ENCODE assay signal across 8 cellular contexts in the genomic region with DNA sequence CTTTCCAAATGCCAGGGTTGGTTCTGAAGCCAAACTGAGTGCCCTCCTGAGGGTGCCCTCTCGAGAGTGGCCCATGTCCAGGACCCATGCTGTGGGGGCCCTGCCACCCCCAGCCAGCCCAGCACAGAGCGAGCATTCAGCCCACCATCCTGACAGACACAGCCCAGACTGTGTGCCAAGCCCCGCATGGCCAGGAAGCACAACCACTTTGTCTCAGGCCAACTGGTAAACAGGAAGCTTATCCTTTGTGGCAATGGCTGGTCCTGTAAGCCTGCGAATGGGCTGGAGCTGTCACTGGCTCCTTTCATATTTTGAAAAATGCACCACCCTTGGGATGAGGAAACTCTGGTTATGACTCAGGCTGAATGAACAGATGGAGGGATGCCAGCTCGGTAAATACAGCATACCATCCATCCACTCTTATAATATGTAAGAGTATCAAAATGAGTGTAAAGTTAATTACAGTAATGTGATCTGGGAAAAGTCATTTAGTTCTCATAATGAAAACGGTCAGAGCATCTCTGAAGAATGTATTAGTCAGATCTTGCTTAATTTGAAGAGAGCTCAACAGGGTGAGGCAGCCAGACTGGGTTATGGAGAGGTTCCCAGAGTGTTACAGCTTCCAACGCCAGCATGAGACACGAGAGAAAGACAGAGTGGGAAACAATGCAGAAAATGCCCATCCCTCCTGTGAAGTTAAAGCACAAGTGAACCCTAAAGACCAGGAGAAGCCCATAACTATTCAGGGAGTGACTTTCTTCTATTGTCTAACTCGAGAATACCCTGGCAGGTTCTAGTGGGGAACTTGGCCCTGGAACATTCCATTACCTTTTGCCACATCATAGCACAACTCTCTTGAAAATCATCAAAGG.
DNase-seq lines count a peak whose midpoint lies in the region; ATAC-seq, FAIRE-seq and TF ChIP-seq lines count a peak whose summit lies in the region.

No MANE protein-coding gene starts in this region.

- POLR2A ChIA-PET in H1 (lab: Charles Lee; ENCODE audit: partially characterized antibody), result interaction anchor here (0.6 to 1.8 kb wide), 5 partner anchors 12 to 195 kb away, joined by 3 to 6 read pairs (median 3); partner anchors contain the start of genes COA1 and STK17A

- no peak overlapping the region for H3K4ac ChIP-seq in H1 (replicated peaks; ENCODE audit: insufficient read length, low read depth, low read length)

- H4K91ac ChIP-seq in H1 (replicated peaks; ENCODE audit: insufficient read length, low read length), result peak overlapping the region; percentile 81

- H3K56ac ChIP-seq in H1 (replicated peaks; ENCODE audit: insufficient read length, low read depth, low read length), result no peak overlapping the region

- no peaks in the 10 kb centered on the region; the same call in 1 of the 2 replicates for H3K23me2 ChIP-seq in H1 (ENCODE audit: low read depth, low read length)

- peaks cover 0 to 3% of the 10 kb centered on the region in 2 experiments for H4K20me1 ChIP-seq in H1 (replicated peaks in 1 of 2; ENCODE audit: control insufficient read depth in 1 of 2, insufficient read depth in 2 of 2, low read length in 2 of 2)

- H3K4me3 ChIP-seq in H1 (ENCODE audit: extremely low read depth in 1 of 4, insufficient read depth in 2 of 4, low read depth in 3 of 4, low read length in 4 of 4), result no peak overlapping the region
- H3K4me3 ChIP-seq in mesodermal cell (ENCODE audit: extremely low read depth, insufficient read depth, low read length, poor library complexity, severe bottlenecking), result no peak overlapping the region

- peak overlapping the region; percentile 97 for H2BK12ac ChIP-seq in H1 (ENCODE audit: low read depth, low read length)

- ATAC-seq in HG02588 (IDR thresholded peaks at IDR 0.05; ENCODE audit: unreplicated experiment) (peak; percentile 5), HG03521 (IDR thresholded peaks at IDR 0.05; ENCODE audit: unreplicated experiment) (no peak)

- no peak for TF ChIP-seq RAD21 in H1 (IDR thresholded peaks at IDR 0.05 in 1 of 2, conservative IDR thresholded peaks at IDR 0.05 in 1 of 2; ENCODE audit: low read depth in 2 of 2, low read length in 2 of 2)

- CTCF ChIA-PET in H1 (lab: Charles Lee; ENCODE audit: partially characterized antibody), result interaction anchor here (0.9 to 3.1 kb wide), 3 partner anchors 51 to 66 kb away, joined by 3 to 12 read pairs (median 4); partner anchors contain the start of gene STK17A

- H3K79me2 ChIP-seq in H1 (ENCODE audit: control insufficient read depth in 1 of 2, insufficient read depth in 2 of 2, low read length in 2 of 2), result peaks cover 0 to 24% of the 10 kb centered on the region in 2 experiments; a peak in 2 of 4 replicates

- H3K36me3 ChIP-seq in H1 (ENCODE audit: control insufficient read depth in 2 of 4, insufficient read depth in 4 of 4, low read length in 3 of 4) (peaks cover 0 to 36% (median 10%) of the 10 kb centered on the region in 4 experiments; a peak in 6 of 8 replicates), mesodermal cell (ENCODE audit: control insufficient read depth, insufficient read depth, low read length) (peaks cover 31% of the 10 kb centered on the region)

- H2BK5ac ChIP-seq in H1 (ENCODE audit: low read depth, low read length), result peak overlapping the region; percentile 97

- no peak overlapping the region for H3K23ac ChIP-seq in H1 (ENCODE audit: insufficient read length)

- H4K5ac ChIP-seq in H1 (ENCODE audit: insufficient read length, low read depth, low read length), result no peak overlapping the region

- no peak overlapping the region for H2BK20ac ChIP-seq in H1 (ENCODE audit: low read length)

- H2BK15ac ChIP-seq in H1 (ENCODE audit: low read length), result no peak overlapping the region

- H3K14ac ChIP-seq in H1 (ENCODE audit: insufficient read length), result no peak overlapping the region

- H4K8ac ChIP-seq in H1 (ENCODE audit: extremely low read depth, insufficient read depth, low read length), result no peak overlapping the region

- no peak overlapping the region for H2AFZ ChIP-seq in H1 (ENCODE audit: low read length)

- 75% methylated on average over 9 of the region's 9 CpGs; no CpG with 5 or more reads in 1 of the 2 experiments for WGBS in H1 (ENCODE audit: extremely low coverage in 1 of 2, insufficient coverage in 1 of 2, insufficient read length in 1 of 2, insufficient replicate concordance in 2 of 2, low coverage in 1 of 2, low lambda C conversion rate in 2 of 2, missing lambda C conversion rate in 1 of 2), 2 experiments
- 64 to 69% methylated on average over 6 to 8 of the region's 9 CpGs for WGBS in mesodermal cell (ENCODE audit: insufficient coverage in 2 of 2), 2 experiments

- no peak overlapping the region for H2BK120ac ChIP-seq in H1 (replicated peaks; ENCODE audit: low read depth, low read length)

- peaks cover 13 to 23% (median 17%) of the 10 kb centered on the region in 4 experiments for H3K4me1 ChIP-seq in H1 (replicated peaks in 1 of 4; ENCODE audit: control insufficient read depth in 3 of 4, insufficient read depth in 4 of 4, low read length in 3 of 4)
- peaks cover 56% of the 10 kb centered on the region for H3K4me1 ChIP-seq in mesodermal cell (ENCODE audit: control insufficient read depth, insufficient read depth, low read length, poor library complexity, severe bottlenecking)

- peak overlapping the region; percentile 73; the same call in 1 of the 2 replicates for H3K18ac ChIP-seq in H1 (ENCODE audit: extremely low read depth, low read length)

- H3K9me3 ChIP-seq in H1 (ENCODE audit: insufficient read depth in 2 of 2, low read depth in 1 of 2, low read length in 1 of 2), result no peaks in the 10 kb centered on the region
- no peaks in the 10 kb centered on the region for H3K9me3 ChIP-seq in mesodermal cell (ENCODE audit: control insufficient read depth, low read length)

- no peak for TF ChIP-seq POLR2A in H1 (IDR thresholded peaks at IDR 0.05; ENCODE audit: control extremely low read depth in 1 of 2, low read depth in 2 of 2, low read length in 2 of 2)

- H3K9ac ChIP-seq in H1 (replicated peaks in 1 of 4; ENCODE audit: extremely low read depth in 1 of 4, low read depth in 3 of 4, low read length in 3 of 4), result peak overlapping the region in 2 of 4 experiments; percentile 19 to 20; a peak in 3 of 7 replicates

- peak overlapping the region in 1 of 2 experiments; percentile 31; a peak in 1 of 4 replicates for H3K4me2 ChIP-seq in H1 (ENCODE audit: insufficient read depth in 1 of 2, low read depth in 2 of 2, low read length in 2 of 2)

- no peak for FAIRE-seq in H1 (lab: Jason Lieb, UNC)

- H2AK5ac ChIP-seq in H1 (ENCODE audit: low read depth, low read length), result peak overlapping the region; percentile 92

- H3K27me3 ChIP-seq in H1 (replicated peaks in 1 of 4; ENCODE audit: control insufficient read depth in 3 of 4, extremely low read depth in 1 of 4, insufficient read depth in 3 of 4, low read length in 3 of 4), result no peaks in the 10 kb centered on the region

- H3K27ac ChIP-seq in H1 (ENCODE audit: low read depth, low read length) (peak overlapping the region; percentile 71), mesodermal cell (ENCODE audit: low read depth, low read length, severe bottlenecking) (peak overlapping the region; percentile 97)

- DNase-seq in GM04504 (ENCODE audit: low read depth) (peak; percentile 100), NCI-H1694 treated with DMSO at 0.1 percent for 48 hours (lab: John Stamatoyannopoulos, UW) (peak; percentile 87), H1 (ENCODE audit: low read depth in 1 of 2, low spot score in 2 of 2) (no peak), superior temporal gyrus (ENCODE audit: extremely low spot score) (peak; percentile 77)
- peak; percentile 33 for DNase-seq in activated CD4-positive, alpha-beta T cell treated with anti-CD3 and anti-CD28 coated beads, Interleukin-2, amount 50 U/mL, for 1 hour

- no peak for TF ChIP-seq CTCF in H1 (IDR thresholded peaks at IDR 0.05; ENCODE audit: control extremely low read depth in 1 of 3, insufficient read depth in 1 of 3, low read depth in 1 of 3, low read length in 3 of 3)

- no peak for TF ChIP-seq EP300 in H1 (IDR thresholded peaks at IDR 0.05; ENCODE audit: borderline replicate concordance in 1 of 2, low read depth in 2 of 2, low read length in 2 of 2)

- H3K79me1 ChIP-seq in H1 (ENCODE audit: low read depth, low read length), result peaks cover 7% of the 10 kb centered on the region

TF ChIP-seq in H1, 55 proteins besides CTCF, POLR2A, EP300 and RAD21:
- no peak for TF ChIP-seq RNF2 (IDR thresholded peaks at IDR 0.05; ENCODE audit: borderline replicate concordance, low read depth, low read length, missing control alignments, poor library complexity, severe bottlenecking)

Comparison
In these comparisons a context has a peak if more than half of its experiments do, and no peak if none do; other contexts are left out.
1. DNase-seq: peak in GM04504 (single experiment), NCI-H1694 treated with DMSO at 0.1 percent for 48 hours (single experiment), activated CD4-positive, alpha-beta T cell treated with anti-CD3 and anti-CD28 coated beads, Interleukin-2, amount 50 U/mL, for 1 hour (single experiment) and superior temporal gyrus (single experiment); none in H1 (0 of 2).